ENCODE assay signal across 8 cellular contexts in genomic region chr14:80996049-80996901, GRCh38. TPM values are rescaled to one million over a fixed set of nuclear protein-coding genes. Genes with fewer than 3 reads are reported as not detected.
A peak's percentile ranks its signal among the peaks of the same experiment; 100 is the strongest.
DNase-seq lines count a peak whose midpoint lies in the region; ATAC-seq and TF ChIP-seq lines count a peak whose summit lies in the region.

No MANE protein-coding gene starts in this region.

- no peaks in the 10 kb centered on the region for H3K9me3 ChIP-seq in left ventricle myocardium inferior (replicated peaks)

- no peaks in the 10 kb centered on the region for H3K36me3 ChIP-seq in left ventricle myocardium inferior

- H3K4me1 ChIP-seq in left ventricle myocardium inferior = peaks cover 6% of the 10 kb centered on the region

- H3K27ac ChIP-seq in left ventricle myocardium inferior (replicated peaks) = no peak overlapping the region

- ATAC-seq in GM19372 (IDR thresholded peaks at IDR 0.05; ENCODE audit: low read depth, unreplicated experiment) = peak; percentile 86
- peak; percentile 81 for ATAC-seq in HG03571 (IDR thresholded peaks at IDR 0.05; ENCODE audit: unreplicated experiment)
- peak; percentile 93 for ATAC-seq in sciatic nerve

- peak; percentile 73 for TF ChIP-seq CTCF in left ventricle myocardium inferior (IDR thresholded peaks at IDR 0.05; ENCODE audit: borderline replicate concordance)

- intact Hi-C loops in left ventricle myocardium inferior (cut with micrococcal nuclease) = loop anchor here (5.0 kb wide), 1 partner anchor 176 kb away; no protein-coding TSS in a partner anchor
- intact Hi-C loops in sciatic nerve (cut with DNase I) = loop anchor here (10.0 kb wide), 1 partner anchor 469 kb away; no protein-coding TSS in a partner anchor

- H3K4me3 ChIP-seq in left ventricle myocardium inferior = no peak overlapping the region

- peaks cover 27% of the 10 kb centered on the region for H3K27me3 ChIP-seq in left ventricle myocardium inferior (ENCODE audit: low read depth)

- peak; percentile 80 for DNase-seq in DMS53 (lab: John Stamatoyannopoulos, UW)
- peak; percentile 45 for DNase-seq in NCI-H82 treated with DMSO at 0.1 percent for 48 hours (lab: John Stamatoyannopoulos, UW; ENCODE audit: unreplicated experiment)
- DNase-seq in amniotic epithelial cell (ENCODE audit: low read depth) = peak; percentile 90
- no peak for DNase-seq in left ventricle myocardium inferior
- no peak for DNase-seq in sciatic nerve (ENCODE audit: low spot score)
- no peak for DNase-seq in mesenteric fat pad (ENCODE audit: low spot score)

RNA-seq across cellular contexts. Expression of gene TSHR, which starts 40.9 kb away (rescaled TPM):
- total RNA-seq in left ventricle myocardium inferior (not detected), sciatic nerve (3.7 TPM), mesenteric fat pad (0.39 TPM)

RNA-seq across cellular contexts. Expression of gene CEP128, which starts 54.7 kb away (rescaled TPM):
- total RNA-seq in left ventricle myocardium inferior (2.3 TPM), sciatic nerve (14.5 TPM), mesenteric fat pad (15.6 TPM)

Comparison
In these comparisons a context has a peak if more than half of its experiments do, and no peak if none do; other contexts are left out.
1. DNase-seq: peak in DMS53 (single experiment), NCI-H82 treated with DMSO at 0.1 percent for 48 hours (single experiment) and amniotic epithelial cell (single experiment); none in left ventricle myocardium inferior (single experiment), sciatic nerve (single experiment) and mesenteric fat pad (single experiment).
2. Peak in every context shown above with its lines, with median percentiles within 50 percentile points of each other: ATAC-seq.